In the genomic region with DNA sequence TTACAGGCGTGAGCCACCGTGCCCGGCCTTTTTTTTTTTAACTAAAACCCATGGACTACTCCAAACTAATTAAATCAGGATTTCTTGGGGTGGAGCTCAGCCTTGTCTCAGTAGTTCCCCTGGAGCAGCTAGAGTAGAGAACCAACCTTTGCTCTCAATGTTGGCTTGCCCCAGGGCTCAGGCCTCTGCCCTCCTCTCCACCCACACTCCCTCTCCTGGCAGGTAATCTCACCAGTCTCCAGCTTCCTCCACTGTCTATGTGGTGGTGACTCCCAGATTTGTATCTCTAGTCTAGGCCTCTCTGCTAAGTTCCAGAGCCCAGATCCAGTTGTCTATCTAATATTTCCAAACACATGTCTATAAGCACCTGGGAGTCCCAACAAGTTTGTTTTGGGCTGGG, we compare ENCODE assay signal across 23 cellular contexts. TPM values are rescaled to one million over a fixed set of nuclear protein-coding genes. Genes with fewer than 3 reads are reported as not detected.
DNase-seq lines count a peak whose midpoint lies in the region; ATAC-seq, FAIRE-seq and TF ChIP-seq lines count a peak whose summit lies in the region.
"Had no signal": no experiment of that assay in that cellular context is flagged by ENCODE, and none has a peak within 500 bp of the region (broad histone marks: within the 10 kb centered on the region; RNA-seq: fewer than 3 reads in every experiment).

No MANE protein-coding gene starts in this region.

- no peak overlapping the region for H3K4me2 ChIP-seq in A549

- ATAC-seq in A549 (peak; percentile 36 to 74; a peak in 4 of 6 replicates), GM21528 (IDR thresholded peaks at IDR 0.05; ENCODE audit: low FRiP score, unreplicated experiment) (no peak)
- ATAC-seq: activated naive CD8-positive, alpha-beta T cell treated with anti-CD3 and anti-CD28 coated beads, Interleukin-2, amount 50 U/mL, for 24 hours; lower lobe of right lung had no signal

- FAIRE-seq in A549 (lab: Jason Lieb, UNC) (no peak), bronchial epithelial cell (lab: Jason Lieb, UNC) (no peak)
- FAIRE-seq: endometrium, GM12892, HTR-8/SVneo had no signal

- H3K9ac ChIP-seq in liver (ENCODE audit: low read depth in 1 of 2, low read length in 2 of 2), result no peak overlapping the region
- H3K9ac ChIP-seq: GM23248 had no signal

- WGBS in A549 (ENCODE audit: missing lambda C conversion rate), result 85% methylated on average over 3 of the region's 3 CpGs
- WGBS in liver, result 83% methylated on average over 3 of the region's 3 CpGs

- TF ChIP-seq CTCF in A549 (IDR thresholded peaks at IDR 0.05) (no peak), bronchial epithelial cell (IDR thresholded peaks at IDR 0.05; ENCODE audit: insufficient read depth, low read length, severe bottlenecking) (peak; percentile 27), liver (IDR thresholded peaks at IDR 0.05; ENCODE audit: low read depth, low read length, missing input control) (no peak)

- DNase-seq in A549 (ENCODE audit: low read depth in 1 of 2, low spot score in 1 of 2) (peak in 1 of 2 experiments; percentile 33), HT-29 (ENCODE audit: low spot score) (peak; percentile 82), bronchial epithelial cell (ENCODE audit: low read depth) (no peak), A172 (ENCODE audit: low spot score) (no peak)
- no peak for DNase-seq in activated CD4-positive, alpha-beta T cell treated with anti-CD3 and anti-CD28 coated beads, Interleukin-2, amount 50 U/mL, for 1 hour
- DNase-seq in activated CD8-positive, alpha-beta memory T cell treated with anti-CD3 and anti-CD28 coated beads for 24 hours, result no peak
- DNase-seq: activated CD4-positive, alpha-beta T cell treated with anti-CD3 and anti-CD28 coated beads for 48 hours; activated effector memory CD4-positive, alpha-beta T cell treated with Interleukin-2 at 50 U/mL for 16 hours; activated naive CD8-positive, alpha-beta T cell treated with anti-CD3 and anti-CD28 coated beads, Interleukin-2, amount 50 U/mL, for 24 hours; brain microvascular endothelial cell; cortex of kidney; GM23248; head of caudate nucleus; lower lobe of right lung; NCI-H1092; NCI-H510A; stimulated activated naive CD4-positive, alpha-beta T cell had no signal

- no peak overlapping the region for H3K4me3 ChIP-seq in A549
- no peak overlapping the region for H3K4me3 ChIP-seq in bronchial epithelial cell (ENCODE audit: low read depth, low read length)
- H3K4me3 ChIP-seq in liver (ENCODE audit: low read depth in 1 of 3, low read length in 3 of 3), result no peak overlapping the region
- H3K4me3 ChIP-seq: GM23248, lower lobe of right lung, right atrium auricular region had no signal

- CTCF ChIA-PET in A549 (lab: Yijun Ruan, JAX), result no interaction called here

- H3K9me3 ChIP-seq in A549 (no peaks in the 10 kb centered on the region), liver (ENCODE audit: control insufficient read depth in 4 of 4, low read length in 3 of 4) (no peaks in the 10 kb centered on the region)
- H3K9me3 ChIP-seq: lower lobe of right lung, right atrium auricular region had no signal

- POLR2A ChIA-PET in A549 (lab: Yijun Ruan, JAX), result no interaction called here

- H3K36me3 ChIP-seq in bronchial epithelial cell (ENCODE audit: control insufficient read depth, insufficient read depth, low read length), result no peaks in the 10 kb centered on the region
- H3K36me3 ChIP-seq in liver (ENCODE audit: control insufficient read depth in 4 of 4, insufficient read depth in 3 of 4, low read depth in 1 of 4, low read length in 3 of 4), result no peaks in the 10 kb centered on the region
- H3K36me3 ChIP-seq: brain microvascular endothelial cell, lower lobe of right lung, right atrium auricular region had no signal

- H3K27me3 ChIP-seq in bronchial epithelial cell (ENCODE audit: control insufficient read depth, insufficient read depth, low read length), result peaks cover 2% of the 10 kb centered on the region
- no peaks in the 10 kb centered on the region for H3K27me3 ChIP-seq in liver (ENCODE audit: control insufficient read depth in 4 of 4, insufficient read depth in 4 of 4, low read length in 3 of 4)
- H3K27me3 ChIP-seq: brain microvascular endothelial cell, right atrium auricular region had no signal

- no peak for TF ChIP-seq POLR2A in A549 (IDR thresholded peaks at IDR 0.05; ENCODE audit: low read length)

- H3K4me1 ChIP-seq in A549, result no peaks in the 10 kb centered on the region
- H3K4me1 ChIP-seq in liver (ENCODE audit: control insufficient read depth in 4 of 4, insufficient read depth in 4 of 4, low read length in 3 of 4), result peaks cover 0 to 4% (median 0%) of the 10 kb centered on the region in 4 donors
- H3K4me1 ChIP-seq: lower lobe of right lung, right atrium auricular region had no signal

- TF ChIP-seq RAD21 in A549 (conservative IDR thresholded peaks at IDR 0.05 in 1 of 2, IDR thresholded peaks at IDR 0.05 in 1 of 2) (no peak), liver (IDR thresholded peaks at IDR 0.05) (peak; percentile 13 to 34)

- TF ChIP-seq EP300 in A549 (IDR thresholded peaks at IDR 0.05), result no peak

- H3K27ac ChIP-seq in A549, result no peak overlapping the region
- H3K27ac ChIP-seq in liver (ENCODE audit: low read depth in 1 of 2, low read length in 2 of 2), result no peak overlapping the region
- H3K27ac ChIP-seq: brain microvascular endothelial cell, GM23248, lower lobe of right lung, right atrium auricular region had no signal

TF ChIP-seq in A549, 52 proteins besides CTCF, POLR2A, EP300 and RAD21 (continues in another document):
- TF ChIP-seq JUNB (IDR thresholded peaks at IDR 0.05), result no peak
- no peak for TF ChIP-seq TFCP2L1 (CRISPR knock-in tag; IDR thresholded peaks at IDR 0.05)
- no peak for TF ChIP-seq CEBPB (IDR thresholded peaks at IDR 0.05)
- no peak for TF ChIP-seq ZC3H11A (IDR thresholded peaks at IDR 0.05)
- TF ChIP-seq FOSB (CRISPR knock-in tag; IDR thresholded peaks at IDR 0.05), result no peak
- TF ChIP-seq, protein P1, sequence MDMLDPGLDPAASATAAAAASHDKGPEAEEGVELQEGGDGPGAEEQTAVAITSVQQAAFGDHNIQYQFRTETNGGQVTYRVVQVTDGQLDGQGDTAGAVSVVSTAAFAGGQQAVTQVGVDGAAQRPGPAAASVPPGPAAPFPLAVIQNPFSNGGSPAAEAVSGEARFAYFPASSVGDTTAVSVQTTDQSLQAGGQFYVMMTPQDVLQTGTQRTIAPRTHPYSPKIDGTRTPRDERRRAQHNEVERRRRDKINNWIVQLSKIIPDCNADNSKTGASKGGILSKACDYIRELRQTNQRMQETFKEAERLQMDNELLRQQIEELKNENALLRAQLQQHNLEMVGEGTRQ (IDR thresholded peaks at IDR 0.05), result no peak
- TF ChIP-seq RFX5 (IDR thresholded peaks at IDR 0.05), result no peak
- TF ChIP-seq, protein P2, sequence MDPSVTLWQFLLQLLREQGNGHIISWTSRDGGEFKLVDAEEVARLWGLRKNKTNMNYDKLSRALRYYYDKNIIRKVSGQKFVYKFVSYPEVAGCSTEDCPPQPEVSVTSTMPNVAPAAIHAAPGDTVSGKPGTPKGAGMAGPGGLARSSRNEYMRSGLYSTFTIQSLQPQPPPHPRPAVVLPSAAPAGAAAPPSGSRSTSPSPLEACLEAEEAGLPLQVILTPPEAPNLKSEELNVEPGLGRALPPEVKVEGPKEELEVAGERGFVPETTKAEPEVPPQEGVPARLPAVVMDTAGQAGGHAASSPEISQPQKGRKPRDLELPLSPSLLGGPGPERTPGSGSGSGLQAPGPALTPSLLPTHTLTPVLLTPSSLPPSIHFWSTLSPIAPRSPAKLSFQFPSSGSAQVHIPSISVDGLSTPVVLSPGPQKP (IDR thresholded peaks at IDR 0.05; ENCODE audit: low read depth, low read length), result no peak
- TF ChIP-seq CHD4 (IDR thresholded peaks at IDR 0.05; ENCODE audit: borderline replicate concordance), result no peak
- no peak for TF ChIP-seq HOXB5 (CRISPR knock-in tag; IDR thresholded peaks at IDR 0.05)

TF ChIP-seq in liver, 16 proteins besides CTCF, POLR2A, EP300 and RAD21:
- TF ChIP-seq HNF4A (conservative IDR thresholded peaks at IDR 0.05) (peak; percentile 48 to 57), YY1 (IDR thresholded peaks at IDR 0.05) (no peak), HNF4G (IDR thresholded peaks at IDR 0.05) (peak; percentile 13)
TF ChIP-seq in liver: peak in this region for 2.

RNA-seq across cellular contexts. Expression of gene MTA3, which starts 9.6 kb away (rescaled TPM):
- polyA plus RNA-seq in A549 (2011; rRNA removed), result 65.6 and 74.1 TPM in 2 replicates
- 30.1 and 31.6 TPM in 2 replicates for polyA plus RNA-seq in A549 (2012; cell fraction: cytosol; rRNA removed)
- polyA plus RNA-seq in A549 (2012; cell fraction: nucleus; rRNA removed), result 16.1 and 42.3 TPM in 2 replicates
- polyA plus RNA-seq in A549 (2017; fragmentation: RNase III; extraction: RNeasy Plus Mini Kit Qiagen cat#74134 plus additional on column Dnase treatment), result 45.3 to 52.7 TPM (median 49.3 TPM) in 3 replicates
- 34.5 and 46.8 TPM in 2 replicates for polyA minus RNA-seq in A549 (2011; rRNA and poly(A)+ RNA removed)
- 16.2 and 18.4 TPM in 2 replicates for total RNA-seq in HT-29 (2014; rRNA removed; shearing (Covaris generic))
- total RNA-seq in bronchial epithelial cell, result 18.2 and 30.2 TPM in 2 replicates
- 10 to 100 TPM in 1 of 2 donors, 1 to 10 TPM in 1; 7.8 to 10.3 TPM for total RNA-seq in liver
- 1 to 10 TPM; 5.5 to 5.9 TPM for polyA plus RNA-seq in liver
- 35.5 and 45.3 TPM in 2 replicates for total RNA-seq in A172 (2014; rRNA removed; shearing (Covaris generic))
